ENCODE assay signal across 1 cellular context in genomic region chr11:3996651-3997050, GRCh38.
TF ChIP-seq lines count a peak whose summit lies in the region.

No MANE protein-coding gene starts in this region.

TF ChIP-seq in K562, 482 proteins besides CTCF, POLR2A, EP300 and RAD21 (continued from another document):
- TF ChIP-seq CUX1 (CRISPR knock-in tag; IDR thresholded peaks at IDR 0.05), result no peak
- TF ChIP-seq SETDB1 (IDR thresholded peaks at IDR 0.05; ENCODE audit: low read length), result no peak
- no peak for TF ChIP-seq CCAR2 (IDR thresholded peaks at IDR 0.05; ENCODE audit: low read depth, low read length)
- TF ChIP-seq PML (IDR thresholded peaks at IDR 0.05; ENCODE audit: low read length), result no peak
- no peak for TF ChIP-seq TARDBP (IDR thresholded peaks at IDR 0.05)
- no peak for TF ChIP-seq TCF7L2 (IDR thresholded peaks at IDR 0.05; ENCODE audit: low read depth, low read length)
- TF ChIP-seq SMARCA4 (IDR thresholded peaks at IDR 0.05), result no peak
- TF ChIP-seq SMARCA5 (IDR thresholded peaks at IDR 0.05), result no peak
- TF ChIP-seq ARNT (IDR thresholded peaks at IDR 0.05), result no peak
- TF ChIP-seq ARID4B (CRISPR knock-in tag; IDR thresholded peaks at IDR 0.05), result no peak
- TF ChIP-seq FOXJ3 (CRISPR knock-in tag; IDR thresholded peaks at IDR 0.05), result no peak
